In genomic region chr16:85568519-85568918, GRCh38 we compare ENCODE assay signal across 13 cellular contexts. TPM values are rescaled to one million over a fixed set of nuclear protein-coding genes. Genes with fewer than 3 reads are reported as not detected.
DNase-seq lines count a peak whose midpoint lies in the region; ATAC-seq and TF ChIP-seq lines count a peak whose summit lies in the region.
"Had no signal": no experiment of that assay in that cellular context is flagged by ENCODE, and none has a peak within 500 bp of the region (broad histone marks: within the 10 kb centered on the region; RNA-seq: fewer than 3 reads in every experiment).

No MANE protein-coding gene starts in this region.

- peak overlapping the region; percentile 81 to 99 (median 96) for H3K27ac Mint-ChIP-seq in CD8-positive, alpha-beta memory T cell
- H3K27ac Mint-ChIP-seq: activated T-helper 1 cell treated with anti-CD3 and anti-CD28 coated beads, Interleukin-12 subunit alpha, Interleukin-12 subunit beta, Interleukin-2, Interleukin-4 antibody, amounts not matched to agents 30 ng/mL and 10 ng/mL and 1 ng/mL, durations not matched to agents 14 hours and 24 hours and 36 hours had no signal

- H3K9me3 Mint-ChIP-seq in CD8-positive, alpha-beta memory T cell, result peaks cover 0 to 3% (median 0%) of the 10 kb centered on the region in 5 donors

- peak overlapping the region; percentile 68 for H3K27ac ChIP-seq in CD8-positive, alpha-beta memory T cell (ENCODE audit: low read depth, low read length)
- H3K27ac ChIP-seq in OCI-LY1 (ENCODE audit: low read depth, low read length, poor library complexity, severe bottlenecking) (peak overlapping the region; percentile 85), sigmoid colon (peak overlapping the region; percentile 24 to 53 (median 49))

- no peaks in the 10 kb centered on the region for H3K9me3 ChIP-seq in CD8-positive, alpha-beta memory T cell (ENCODE audit: low read length)
- H3K9me3 ChIP-seq in OCI-LY1 (ENCODE audit: low read length) (no peaks in the 10 kb centered on the region), sigmoid colon (no peaks in the 10 kb centered on the region)

- no peak for TF ChIP-seq CTCF in OCI-LY1 (IDR thresholded peaks at IDR 0.05; ENCODE audit: low read length)
- TF ChIP-seq CTCF in sigmoid colon (IDR thresholded peaks at IDR 0.05), result no peak

- H3K4me2 ChIP-seq in OCI-LY1 (ENCODE audit: low read length), result no peak overlapping the region

- CTCF ChIA-PET in CD8-positive, alpha-beta memory T cell (lab: Charles Lee), result interaction anchor here (1.3 to 3.5 kb wide), 6 partner anchors 11 to 147 kb away, joined by 3 to 16 read pairs (median 7); partner anchors contain the start of gene GSE1

- H3K9me2 ChIP-seq in OCI-LY1 (ENCODE audit: low read depth, low read length), result no peaks in the 10 kb centered on the region

- peak in 1 of 2 donors; percentile 25 for TF ChIP-seq POLR2A in sigmoid colon (IDR thresholded peaks at IDR 0.05)

- H3K4me1 ChIP-seq in CD8-positive, alpha-beta memory T cell (ENCODE audit: insufficient read depth, low read length), result peaks cover 63% of the 10 kb centered on the region
- H3K4me1 ChIP-seq in OCI-LY1 (ENCODE audit: insufficient read depth, low read length, severe bottlenecking) (peaks cover 79% of the 10 kb centered on the region), sigmoid colon (peaks cover 0 to 58% (median 45%) of the 10 kb centered on the region in 4 donors)

- H3K36me3 Mint-ChIP-seq in CD8-positive, alpha-beta memory T cell, result peaks cover 0 to 3% (median 0%) of the 10 kb centered on the region in 3 donors

- H3K4me1 Mint-ChIP-seq in CD8-positive, alpha-beta memory T cell, result peaks cover 82 to 96% (median 87%) of the 10 kb centered on the region in 3 donors

- no peak overlapping the region for H3K4me3 ChIP-seq in CD8-positive, alpha-beta memory T cell (ENCODE audit: low read length)
- H3K4me3 ChIP-seq in OCI-LY1 (ENCODE audit: low read depth, low read length, poor library complexity, severe bottlenecking), result no peak overlapping the region
- H3K4me3 ChIP-seq in sigmoid colon, result no peak overlapping the region

- TF ChIP-seq EP300 in sigmoid colon (IDR thresholded peaks at IDR 0.05), result no peak

- H3K36me3 ChIP-seq in CD8-positive, alpha-beta memory T cell (ENCODE audit: insufficient read depth, low read length), result no peaks in the 10 kb centered on the region
- peaks cover 28% of the 10 kb centered on the region for H3K36me3 ChIP-seq in OCI-LY1 (ENCODE audit: insufficient read depth, low read length)
- no peaks in the 10 kb centered on the region for H3K36me3 ChIP-seq in sigmoid colon

- 49 to 70% methylated on average over 8 of the region's 8 CpGs for WGBS in sigmoid colon, 2 donors

- H3F3A ChIP-seq in OCI-LY1 (ENCODE audit: insufficient read depth, low read length), result peaks cover 5% of the 10 kb centered on the region; the same call in 1 of the 2 replicates

- peaks cover 0 to 3% of the 10 kb centered on the region in 2 donors for H3K27me3 Mint-ChIP-seq in CD8-positive, alpha-beta memory T cell

- H3K9ac ChIP-seq in OCI-LY1 (ENCODE audit: low read length), result no peak overlapping the region

- H2AFZ ChIP-seq in OCI-LY1 (ENCODE audit: low read length), result no peak overlapping the region

- H3K27me3 ChIP-seq in CD8-positive, alpha-beta memory T cell (ENCODE audit: insufficient read depth, low read length, poor library complexity, severe bottlenecking), result no peaks in the 10 kb centered on the region
- H3K27me3 ChIP-seq in OCI-LY1 (ENCODE audit: insufficient read depth, low read length), result no peaks in the 10 kb centered on the region
- no peaks in the 10 kb centered on the region for H3K27me3 ChIP-seq in sigmoid colon

- intact Hi-C loops in sigmoid colon (cut with DNase I), result no loop called here

- ATAC-seq in HG03025 (IDR thresholded peaks at IDR 0.05; ENCODE audit: low FRiP score, unreplicated experiment) (no peak), GM18498 (IDR thresholded peaks at IDR 0.05; ENCODE audit: unreplicated experiment) (no peak)
- ATAC-seq: WTC11 had no signal

- no peak for DNase-seq in CD8-positive, alpha-beta memory T cell
- peak; percentile 88 for DNase-seq in kidney tubule cell (ENCODE audit: low spot score)
- no peak for DNase-seq in sigmoid colon
- no peak for DNase-seq in cerebellar nuclear complex (lab: John Stamatoyannopoulos, UW)
- no peak for DNase-seq in GM19240 (ENCODE audit: insufficient read length, low spot score)
- DNase-seq: NCI-H510A; SHP77; stimulated activated CD4-positive, alpha-beta T cell treated with anti-CD3 and anti-CD28 coated beads, Interleukin-15, amount 100 ng/mL, for 24 hours had no signal

- 0 out of 2 replicates have a peak, but pooled peaks cover under 1% of the 10 kb centered on the region for H3K79me2 ChIP-seq in OCI-LY1 (ENCODE audit: insufficient read depth, low read length)

- POLR2A ChIA-PET in CD8-positive, alpha-beta memory T cell (lab: Charles Lee), result interaction anchor here (2.6 to 4.0 kb wide), 2 partner anchors 10 to 14 kb away, joined by 16 to 38 read pairs; no protein-coding TSS in a partner anchor

- H4K20me1 ChIP-seq in OCI-LY1 (ENCODE audit: insufficient read depth, low read length), result no peaks in the 10 kb centered on the region; the same call in 1 of the 2 replicates

- peak overlapping the region in 5 of 7 donors; percentile 7 to 90 (median 61) for H3K4me3 Mint-ChIP-seq in CD8-positive, alpha-beta memory T cell
- H3K4me3 Mint-ChIP-seq: activated T-helper 1 cell treated with anti-CD3 and anti-CD28 coated beads, Interleukin-12 subunit alpha, Interleukin-12 subunit beta, Interleukin-2, Interleukin-4 antibody, amounts not matched to agents 30 ng/mL and 10 ng/mL and 1 ng/mL, durations not matched to agents 14 hours and 24 hours and 36 hours; WTC11 had no signal

RNA-seq across cellular contexts. Expression of gene GSE1, which starts 44.6 kb away (rescaled TPM):
- 10 to 100 TPM; 27.8 to 28.5 TPM for total RNA-seq in CD8-positive, alpha-beta memory T cell
- polyA plus RNA-seq in CD8-positive, alpha-beta memory T cell, result 5.5 TPM
- total RNA-seq in sigmoid colon, result 10 to 100 TPM; 30.8 to 76.7 (median 47.3) TPM
- polyA plus RNA-seq in sigmoid colon, result 10 to 100 TPM; 12.0 to 49.5 (median 19.4) TPM
